1 cellular context compared by ENCODE assay signal in the genomic region with DNA sequence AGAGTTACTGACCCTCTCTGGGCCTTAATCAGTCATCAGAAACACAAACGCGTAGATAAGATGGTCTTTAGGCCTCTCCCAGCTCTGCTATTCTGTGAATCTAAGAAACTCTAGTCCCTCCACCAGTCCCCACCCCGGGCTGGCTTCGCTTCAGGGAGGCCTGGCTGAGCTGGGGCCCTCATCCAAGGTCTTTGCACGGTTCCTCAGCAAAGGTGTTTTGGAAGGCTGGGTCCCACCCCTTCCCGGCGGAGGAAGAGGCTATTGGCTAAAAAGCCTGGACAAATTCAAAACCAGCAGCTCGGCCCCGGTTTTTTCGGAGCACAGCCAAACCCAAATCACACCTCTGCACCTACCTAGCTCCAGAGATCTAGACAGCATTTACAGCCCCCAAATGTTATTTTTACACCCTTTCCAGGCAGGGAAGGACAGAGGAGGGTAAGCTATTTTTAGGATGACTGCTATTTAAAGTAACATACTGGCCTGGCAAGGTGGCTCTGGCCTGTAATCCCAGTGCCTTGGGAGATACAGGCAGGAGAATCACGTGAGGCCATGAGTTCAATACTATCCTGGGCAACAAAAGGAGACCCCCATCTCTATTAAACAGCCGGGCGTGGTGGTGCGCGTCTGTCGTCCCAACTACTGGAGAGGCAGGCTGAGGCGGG.
TF ChIP-seq lines count a peak whose summit lies in the region.

No MANE protein-coding gene starts in this region.

TF ChIP-seq in WTC11, 78 proteins besides CTCF, POLR2A, EP300 and RAD21 (continued from another document):
- TF ChIP-seq, protein P1, sequence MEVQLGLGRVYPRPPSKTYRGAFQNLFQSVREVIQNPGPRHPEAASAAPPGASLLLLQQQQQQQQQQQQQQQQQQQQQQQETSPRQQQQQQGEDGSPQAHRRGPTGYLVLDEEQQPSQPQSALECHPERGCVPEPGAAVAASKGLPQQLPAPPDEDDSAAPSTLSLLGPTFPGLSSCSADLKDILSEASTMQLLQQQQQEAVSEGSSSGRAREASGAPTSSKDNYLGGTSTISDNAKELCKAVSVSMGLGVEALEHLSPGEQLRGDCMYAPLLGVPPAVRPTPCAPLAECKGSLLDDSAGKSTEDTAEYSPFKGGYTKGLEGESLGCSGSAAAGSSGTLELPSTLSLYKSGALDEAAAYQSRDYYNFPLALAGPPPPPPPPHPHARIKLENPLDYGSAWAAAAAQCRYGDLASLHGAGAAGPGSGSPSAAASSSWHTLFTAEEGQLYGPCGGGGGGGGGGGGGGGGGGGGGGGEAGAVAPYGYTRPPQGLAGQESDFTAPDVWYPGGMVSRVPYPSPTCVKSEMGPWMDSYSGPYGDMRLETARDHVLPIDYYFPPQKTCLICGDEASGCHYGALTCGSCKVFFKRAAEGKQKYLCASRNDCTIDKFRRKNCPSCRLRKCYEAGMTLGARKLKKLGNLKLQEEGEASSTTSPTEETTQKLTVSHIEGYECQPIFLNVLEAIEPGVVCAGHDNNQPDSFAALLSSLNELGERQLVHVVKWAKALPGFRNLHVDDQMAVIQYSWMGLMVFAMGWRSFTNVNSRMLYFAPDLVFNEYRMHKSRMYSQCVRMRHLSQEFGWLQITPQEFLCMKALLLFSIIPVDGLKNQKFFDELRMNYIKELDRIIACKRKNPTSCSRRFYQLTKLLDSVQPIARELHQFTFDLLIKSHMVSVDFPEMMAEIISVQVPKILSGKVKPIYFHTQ (CRISPR knock-in tag; IDR thresholded peaks at IDR 0.05): no peak
- no peak for TF ChIP-seq PRRX2 (CRISPR knock-in tag; IDR thresholded peaks at IDR 0.05)
- no peak for TF ChIP-seq SOX15 (CRISPR knock-in tag; IDR thresholded peaks at IDR 0.05)
- TF ChIP-seq SMAD4 (CRISPR knock-in tag; IDR thresholded peaks at IDR 0.05): no peak
- TF ChIP-seq, protein P2, sequence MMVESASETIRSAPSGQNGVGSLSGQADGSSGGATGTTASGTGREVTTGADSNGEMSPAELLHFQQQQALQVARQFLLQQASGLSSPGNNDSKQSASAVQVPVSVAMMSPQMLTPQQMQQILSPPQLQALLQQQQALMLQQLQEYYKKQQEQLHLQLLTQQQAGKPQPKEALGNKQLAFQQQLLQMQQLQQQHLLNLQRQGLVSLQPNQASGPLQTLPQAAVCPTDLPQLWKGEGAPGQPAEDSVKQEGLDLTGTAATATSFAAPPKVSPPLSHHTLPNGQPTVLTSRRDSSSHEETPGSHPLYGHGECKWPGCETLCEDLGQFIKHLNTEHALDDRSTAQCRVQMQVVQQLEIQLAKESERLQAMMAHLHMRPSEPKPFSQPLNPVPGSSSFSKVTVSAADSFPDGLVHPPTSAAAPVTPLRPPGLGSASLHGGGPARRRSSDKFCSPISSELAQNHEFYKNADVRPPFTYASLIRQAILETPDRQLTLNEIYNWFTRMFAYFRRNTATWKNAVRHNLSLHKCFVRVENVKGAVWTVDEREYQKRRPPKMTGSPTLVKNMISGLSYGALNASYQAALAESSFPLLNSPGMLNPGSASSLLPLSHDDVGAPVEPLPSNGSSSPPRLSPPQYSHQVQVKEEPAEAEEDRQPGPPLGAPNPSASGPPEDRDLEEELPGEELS (CRISPR knock-in tag; IDR thresholded peaks at IDR 0.05): no peak
TF ChIP-seq in WTC11: peak in this region for 0.
